16 cellular contexts compared by ENCODE assay signal in the genomic region with DNA sequence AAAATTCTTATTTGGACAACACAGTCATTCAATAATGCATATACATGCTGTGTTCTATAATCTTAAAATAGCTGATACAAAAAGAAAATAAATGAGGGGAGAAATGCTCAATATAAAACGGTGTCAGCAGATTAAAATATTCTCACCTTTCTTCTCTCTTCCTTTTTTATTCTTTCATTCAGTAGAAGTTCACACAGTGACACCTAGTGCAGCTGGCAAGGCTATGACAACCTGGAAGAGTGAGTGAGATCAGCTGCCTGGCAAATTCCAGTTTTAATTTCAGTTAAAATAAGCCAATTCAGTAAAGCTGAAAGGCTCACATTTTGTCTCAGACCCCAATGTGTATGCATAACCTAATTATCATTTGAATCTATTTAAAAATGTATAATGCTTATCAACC.
DNase-seq lines count a peak whose midpoint lies in the region; TF ChIP-seq lines count a peak whose summit lies in the region.
"Had no signal": no experiment of that assay in that cellular context is flagged by ENCODE, and none has a peak within 500 bp of the region (broad histone marks: within the 10 kb centered on the region; RNA-seq: fewer than 3 reads in every experiment).

No MANE protein-coding gene starts in this region.

- no peaks in the 10 kb centered on the region for H3K36me3 ChIP-seq in KMS-11 (ENCODE audit: insufficient read depth)
- no peaks in the 10 kb centered on the region for H3K36me3 ChIP-seq in mesendoderm (ENCODE audit: control insufficient read depth, insufficient read depth, low read length)
- H3K36me3 ChIP-seq: esophagus muscularis mucosa, neutrophil, sigmoid colon had no signal

- no peak overlapping the region for H3K56ac ChIP-seq in mesendoderm (ENCODE audit: low read length)

- H2BK120ac ChIP-seq in mesendoderm (ENCODE audit: low read depth, low read length): no peak overlapping the region

- H3K4me1 ChIP-seq in KMS-11 (ENCODE audit: low read depth, poor library complexity, severe bottlenecking) (no peaks in the 10 kb centered on the region), mesendoderm (ENCODE audit: control insufficient read depth, low read depth, low read length) (no peaks in the 10 kb centered on the region)
- H3K4me1 ChIP-seq: esophagus muscularis mucosa, sigmoid colon had no signal

- H3K9ac ChIP-seq in KMS-11 (no peak overlapping the region), mesendoderm (ENCODE audit: low read length) (no peak overlapping the region)

- H2AK5ac ChIP-seq in mesendoderm (ENCODE audit: low read length): no peak overlapping the region

- 0 out of 2 replicates have a peak, but pooled peaks have one; percentile 13 for TF ChIP-seq CTCF in KMS-11 (conservative IDR thresholded peaks at IDR 0.05; ENCODE audit: low read depth, low read length)

- no peak overlapping the region for H4K8ac ChIP-seq in mesendoderm (ENCODE audit: low read depth, low read length)

- H4K5ac ChIP-seq in mesendoderm (ENCODE audit: low read length): no peak overlapping the region

- H2BK5ac ChIP-seq in mesendoderm (ENCODE audit: low read length): no peak overlapping the region

- H3K4me3 ChIP-seq in KMS-11 (IDR thresholded peaks at IDR 0.05; ENCODE audit: insufficient read depth, low read depth, low read length) (no peak overlapping the region), mesendoderm (ENCODE audit: low read length) (no peak overlapping the region)
- H3K4me3 ChIP-seq: esophagus muscularis mucosa, sigmoid colon had no signal

- no peaks in the 10 kb centered on the region for H4K20me1 ChIP-seq in KMS-11 (ENCODE audit: insufficient read depth)

- H3K4me2 ChIP-seq in KMS-11 (no peak overlapping the region), mesendoderm (ENCODE audit: low read length) (no peak overlapping the region)

- peak; percentile 2 for DNase-seq in ELR (ENCODE audit: low read depth)
- peak; percentile 31 for DNase-seq in astrocyte of the hippocampus (ENCODE audit: low read depth, low spot score)
- peak; percentile 49 for DNase-seq in mesendoderm
- DNase-seq in NOMO-1 treated with DMSO at 0.1 percent for 48 hours (lab: John Stamatoyannopoulos, UW; ENCODE audit: unreplicated experiment): no peak
- DNase-seq in NCI-H226: no peak
- DNase-seq in activated CD4-positive, alpha-beta T cell treated with anti-CD3 and anti-CD28 coated beads, Interleukin-2, amount 50 U/mL, for 1 hour: no peak
- DNase-seq: activated CD4-positive, CD25-positive, alpha-beta regulatory T cell; activated effector memory CD4-positive, alpha-beta T cell treated with Interleukin-2 at 50 U/mL for 16 hours; amniotic stem cell; islet precursor cell; NCI-H2227 treated with DMSO at 0.1 percent for 48 hours; sigmoid colon; T-helper 1 cell had no signal

- H3K27ac ChIP-seq in KMS-11: no peak overlapping the region
- no peak overlapping the region for H3K27ac ChIP-seq in mesendoderm (ENCODE audit: low read depth, low read length)
- H3K27ac ChIP-seq: esophagus muscularis mucosa, neutrophil, sigmoid colon had no signal

- H3K18ac ChIP-seq in mesendoderm (ENCODE audit: low read length): no peak overlapping the region

- no peak overlapping the region for H2AFZ ChIP-seq in KMS-11 (ENCODE audit: low read depth)

- no peaks in the 10 kb centered on the region for H3K79me2 ChIP-seq in KMS-11 (ENCODE audit: insufficient read depth, low read depth)
- H3K79me2 ChIP-seq in mesendoderm (ENCODE audit: control insufficient read depth, insufficient read depth, low read length): no peaks in the 10 kb centered on the region

- no peak overlapping the region for H3K23ac ChIP-seq in mesendoderm (ENCODE audit: low read length)

- WGBS in mesendoderm (ENCODE audit: extremely low coverage, insufficient coverage, low lambda C conversion rate): no CpG with 5 or more reads among the region's 1 CpG

- H3K79me1 ChIP-seq in mesendoderm (ENCODE audit: low read length): no peaks in the 10 kb centered on the region

- no peak overlapping the region for H2BK15ac ChIP-seq in mesendoderm (replicated peaks; ENCODE audit: low read depth)

- no peak overlapping the region for H3K4ac ChIP-seq in mesendoderm (ENCODE audit: low read depth, low read length)

- no peaks in the 10 kb centered on the region for H3K27me3 ChIP-seq in KMS-11 (ENCODE audit: insufficient read depth, low read depth)
- H3K27me3 ChIP-seq in mesendoderm (ENCODE audit: insufficient read depth, low read length, poor library complexity): no peaks in the 10 kb centered on the region
- H3K27me3 ChIP-seq: esophagus muscularis mucosa, neutrophil, sigmoid colon had no signal

Comparison
In these comparisons a context has a peak if more than half of its experiments do, and no peak if none do; other contexts are left out.
1. DNase-seq: peak in ELR (single experiment), astrocyte of the hippocampus (single experiment) and mesendoderm (single experiment); none in NOMO-1 treated with DMSO at 0.1 percent for 48 hours (single experiment), NCI-H226 (single experiment) and activated CD4-positive, alpha-beta T cell treated with anti-CD3 and anti-CD28 coated beads, Interleukin-2, amount 50 U/mL, for 1 hour (single experiment).